Comparison of ENCODE assay signal across 21 cellular contexts in the genomic region with DNA sequence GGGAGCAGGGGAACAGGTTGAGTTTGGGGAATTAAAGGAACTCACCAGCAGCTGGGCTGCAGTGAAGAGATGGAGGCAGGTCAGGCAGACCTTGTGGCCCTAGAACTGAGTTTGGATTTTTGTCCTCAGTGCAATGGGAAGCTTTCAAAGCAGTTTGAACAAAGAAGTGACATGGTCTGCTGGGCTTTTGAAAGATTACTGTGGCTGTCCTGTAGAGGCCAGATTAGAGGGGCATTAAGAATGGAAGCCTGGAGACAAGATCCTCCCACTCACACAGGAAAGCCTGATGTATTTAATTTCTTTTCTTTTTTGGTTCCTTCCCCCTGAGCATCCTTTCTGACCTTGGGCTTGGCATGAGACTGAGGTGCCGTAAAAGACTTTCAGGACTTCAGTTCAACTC.
DNase-seq lines count a peak whose midpoint lies in the region; ATAC-seq and TF ChIP-seq lines count a peak whose summit lies in the region.
"Had no signal": no experiment of that assay in that cellular context is flagged by ENCODE, and none has a peak within 500 bp of the region (broad histone marks: within the 10 kb centered on the region; RNA-seq: fewer than 3 reads in every experiment).

No MANE protein-coding gene starts in this region.

- H3K27me3 ChIP-seq in IMR-90 (ENCODE audit: control insufficient read depth, insufficient read depth, low read length) = 0 out of 2 replicates have a peak, but pooled peaks cover 2% of the 10 kb centered on the region
- no peaks in the 10 kb centered on the region for H3K27me3 ChIP-seq in endodermal cell (ENCODE audit: control insufficient read depth, insufficient read depth, low read length, poor library complexity, severe bottlenecking)
- peaks cover 10% of the 10 kb centered on the region for H3K27me3 ChIP-seq in neural progenitor cell
- H3K27me3 ChIP-seq: BLaER1 treated with 17β-estradiol and CSF1 and Interleukin-3, amounts not matched to agents 10 nM and 100 nM had no signal

- no peak overlapping the region for H3K4me2 ChIP-seq in IMR-90 (ENCODE audit: low read depth, low read length)
- H3K4me2 ChIP-seq in neural progenitor cell = peak overlapping the region; percentile 41
- H3K4me2 ChIP-seq: A549 had no signal

- H2BK120ac ChIP-seq in IMR-90 (ENCODE audit: low read depth, low read length) = no peak overlapping the region

- H4K8ac ChIP-seq in IMR-90 (ENCODE audit: low read depth in 2 of 2, low read length in 2 of 2) = no peak overlapping the region

- no peak for TF ChIP-seq RAD21 in IMR-90 (IDR thresholded peaks at IDR 0.05; ENCODE audit: low read length)

- H3K9me1 ChIP-seq in IMR-90 (ENCODE audit: insufficient read depth, low read length) = no peaks in the 10 kb centered on the region

- dilution Hi-C loops in IMR-90 (cut with HindIII; ENCODE audit: low sequenced_read_pairs, unreplicated experiment) = no loop called here

- no peak overlapping the region for H2BK20ac ChIP-seq in IMR-90 (ENCODE audit: low read depth, low read length)

- H3K27me3 Mint-ChIP-seq in endodermal cell (ENCODE audit: insufficient read depth) = no peaks in the 10 kb centered on the region
- H3K27me3 Mint-ChIP-seq in neural progenitor cell (ENCODE audit: insufficient read depth, low read depth) = peaks cover 9% of the 10 kb centered on the region
- H3K27me3 Mint-ChIP-seq: B cell; CD4-positive, alpha-beta T cell had no signal

- ATAC-seq in IMR-90 (ENCODE audit: low read depth) (no peak), sciatic nerve (peak; percentile 20)
- ATAC-seq: A549; CD8-positive, alpha-beta T cell; GM12878 had no signal

- no peak overlapping the region for H2BK5ac ChIP-seq in IMR-90 (ENCODE audit: low read depth, low read length, poor library complexity, severe bottlenecking)

- H3K4me1 Mint-ChIP-seq in endodermal cell (no peaks in the 10 kb centered on the region), neural progenitor cell (peaks cover 2% of the 10 kb centered on the region)
- H3K4me1 Mint-ChIP-seq: B cell had no signal

- no peak overlapping the region for H3K23ac ChIP-seq in IMR-90 (ENCODE audit: low read depth, low read length)

- H3K4me3 Mint-ChIP-seq in endodermal cell (no peak overlapping the region), neural progenitor cell (no peak overlapping the region)
- H3K4me3 Mint-ChIP-seq: B cell; CD4-positive, alpha-beta T cell; CD8-positive, alpha-beta T cell had no signal

- TF ChIP-seq CTCF in IMR-90 (conservative IDR thresholded peaks at IDR 0.05; ENCODE audit: low read depth, low read length) (no peak), endodermal cell (conservative IDR thresholded peaks at IDR 0.05) (no peak), neural progenitor cell (IDR thresholded peaks at IDR 0.05) (no peak)

- CTCF ChIA-PET in IMR-90 (lab: Yijun Ruan, JAX) = interaction anchor here (1.1 kb wide), 1 partner anchor 95 kb away, joined by 3 read pairs; no protein-coding TSS in a partner anchor

- no peak overlapping the region for H3K14ac ChIP-seq in IMR-90 (replicated peaks; ENCODE audit: low read depth, low read length)

- intact Hi-C loops in IMR-90 (cut with micrococcal nuclease) = no loop called here
- intact Hi-C loops in sciatic nerve (cut with DNase I) = no loop called here

- H4K20me1 ChIP-seq in IMR-90 (ENCODE audit: insufficient read depth, low read length) (no peaks in the 10 kb centered on the region), neural progenitor cell (ENCODE audit: low read depth) (peaks cover 7% of the 10 kb centered on the region)
- H4K20me1 ChIP-seq: BLaER1 treated with 17β-estradiol and CSF1 and Interleukin-3, amounts not matched to agents 10 nM and 100 nM had no signal

- H4K91ac ChIP-seq in IMR-90 (ENCODE audit: insufficient read depth, low read depth, low read length) = no peak overlapping the region

- WGBS in IMR-90 (ENCODE audit: extremely low coverage in 2 of 2, insufficient read length in 1 of 2), 2 experiments = no CpG with 5 or more reads among the region's 1 CpG
- WGBS in endodermal cell (ENCODE audit: insufficient coverage in 1 of 2, insufficient read length in 1 of 2), 2 experiments = 69% methylated on average over 1 of the region's 1 CpG; no CpG with 5 or more reads in 1 of the 2 experiments

- no peak overlapping the region for H3K18ac ChIP-seq in IMR-90 (ENCODE audit: low read depth, low read length)

- no peak for DNase-seq in IMR-90
- DNase-seq in endodermal cell = no peak
- DNase-seq in neural progenitor cell (ENCODE audit: low spot score) = peak; percentile 68
- DNase-seq in sciatic nerve (ENCODE audit: low spot score) = no peak
- DNase-seq in NCI-H187 treated with DMSO at 0.1 percent for 48 hours (lab: John Stamatoyannopoulos, UW) = no peak
- no peak for DNase-seq in DMS79 (lab: John Stamatoyannopoulos, UW)
- DNase-seq in occipital lobe (lab: John Stamatoyannopoulos, UW) = no peak
- DNase-seq: AML-193; Caco-2; Calu3; CD4-positive, alpha-beta T cell; CD8-positive, alpha-beta T cell; DND-41; EL; GDM1 had no signal

- H3K56ac ChIP-seq in IMR-90 (ENCODE audit: extremely low read depth, insufficient read depth, low read length) = no peak overlapping the region

- H3K36me3 Mint-ChIP-seq in endodermal cell (ENCODE audit: low read depth) (no peaks in the 10 kb centered on the region), neural progenitor cell (no peaks in the 10 kb centered on the region)
- H3K36me3 Mint-ChIP-seq: CD8-positive, alpha-beta T cell had no signal

- H2BK15ac ChIP-seq in IMR-90 (ENCODE audit: low read depth, low read length) = no peak overlapping the region

- H2AK9ac ChIP-seq in IMR-90 (replicated peaks; ENCODE audit: low read depth, low read length, poor library complexity) = no peak overlapping the region

- no peak overlapping the region for H3K4me3 ChIP-seq in IMR-90 (ENCODE audit: insufficient read depth, low read depth, low read length)
- H3K4me3 ChIP-seq in endodermal cell (ENCODE audit: low read length) = no peak overlapping the region
- no peak overlapping the region for H3K4me3 ChIP-seq in neural progenitor cell
- H3K4me3 ChIP-seq: A549; BLaER1 treated with 17β-estradiol and CSF1 and Interleukin-3, amounts not matched to agents 10 nM and 100 nM; GM12878 had no signal

- no peak overlapping the region for H2AK5ac ChIP-seq in IMR-90 (ENCODE audit: low read depth, low read length)

- no peaks in the 10 kb centered on the region for H3K36me3 ChIP-seq in IMR-90 (ENCODE audit: control insufficient read depth, insufficient read depth, low read length)
- no peaks in the 10 kb centered on the region for H3K36me3 ChIP-seq in endodermal cell (ENCODE audit: control insufficient read depth, insufficient read depth, low read length)
- H3K36me3 ChIP-seq in neural progenitor cell = no peaks in the 10 kb centered on the region
- H3K36me3 ChIP-seq: BLaER1 treated with 17β-estradiol and CSF1 and Interleukin-3, amounts not matched to agents 10 nM and 100 nM had no signal

- H2AFZ ChIP-seq in IMR-90 (replicated peaks; ENCODE audit: low read length, poor library complexity) (peak overlapping the region; percentile 26), neural progenitor cell (replicated peaks) (no peak overlapping the region)

- no peak overlapping the region for H3K27ac ChIP-seq in IMR-90 (ENCODE audit: insufficient read depth, low read length)
- peak overlapping the region; percentile 21 for H3K27ac ChIP-seq in endodermal cell (ENCODE audit: low read depth, low read length)
- no peak overlapping the region for H3K27ac ChIP-seq in neural progenitor cell
- H3K27ac ChIP-seq: 22Rv1; A549; BLaER1 treated with 17β-estradiol and CSF1 and Interleukin-3, amounts not matched to agents 10 nM and 100 nM; C4-2B had no signal

- no peaks in the 10 kb centered on the region for H3K79me2 ChIP-seq in neural progenitor cell (ENCODE audit: low read depth)

- H3K4me1 ChIP-seq in IMR-90 (ENCODE audit: control insufficient read depth, insufficient read depth, low read length) (peaks cover 5% of the 10 kb centered on the region; the same call in 1 of the 2 replicates), endodermal cell (ENCODE audit: control insufficient read depth, insufficient read depth, low read length) (no peaks in the 10 kb centered on the region), neural progenitor cell (peaks cover 28% of the 10 kb centered on the region)
- H3K4me1 ChIP-seq: A549, Caco-2 had no signal

- H3K9me3 ChIP-seq in IMR-90 (ENCODE audit: control insufficient read depth, insufficient read depth, low read length) = no peaks in the 10 kb centered on the region
- no peaks in the 10 kb centered on the region for H3K9me3 ChIP-seq in endodermal cell (ENCODE audit: control insufficient read depth, low read length)
- H3K9me3 ChIP-seq in neural progenitor cell (ENCODE audit: low read depth) = no peaks in the 10 kb centered on the region
- H3K9me3 ChIP-seq: A549; BLaER1 treated with 17β-estradiol and CSF1 and Interleukin-3, amounts not matched to agents 10 nM and 100 nM; Caco-2 had no signal

- H3K9me3 Mint-ChIP-seq in endodermal cell = no peaks in the 10 kb centered on the region
- H3K9me3 Mint-ChIP-seq in neural progenitor cell = no peaks in the 10 kb centered on the region
- H3K9me3 Mint-ChIP-seq: CD4-positive, alpha-beta T cell; CD8-positive, alpha-beta T cell had no signal

- no peak overlapping the region for H3K9ac ChIP-seq in IMR-90 (ENCODE audit: low read depth, low read length)
- no peak overlapping the region for H3K9ac ChIP-seq in endodermal cell (ENCODE audit: extremely low read depth, low read length, poor library complexity, severe bottlenecking)
- H3K9ac ChIP-seq in neural progenitor cell = no peak overlapping the region
- H3K9ac ChIP-seq: BLaER1 treated with 17β-estradiol and CSF1 and Interleukin-3, amounts not matched to agents 10 nM and 100 nM had no signal

- no peak overlapping the region for H4K5ac ChIP-seq in IMR-90 (ENCODE audit: low read depth, low read length)

- no peaks in the 10 kb centered on the region for H3K79me1 ChIP-seq in IMR-90 (ENCODE audit: low read depth in 1 of 2, low read length in 2 of 2)

- POLR2A ChIA-PET in IMR-90 (lab: Charles Lee; ENCODE audit: unreplicated experiment) = no interaction called here

- H3K27ac Mint-ChIP-seq in endodermal cell = no peak overlapping the region
- no peak overlapping the region for H3K27ac Mint-ChIP-seq in neural progenitor cell
- H3K27ac Mint-ChIP-seq: B cell; CD4-positive, alpha-beta T cell; CD8-positive, alpha-beta T cell had no signal

- no peaks in the 10 kb centered on the region for H3F3A ChIP-seq in neural progenitor cell (ENCODE audit: low read depth)

- H3K4ac ChIP-seq in IMR-90 (ENCODE audit: low read depth, low read length) = no peak overlapping the region

- TF ChIP-seq POLR2A in IMR-90 (IDR thresholded peaks at IDR 0.05; ENCODE audit: low read depth, low read length) = no peak

- no TSS peak for BruUV-seq in IMR-90 (replicated peaks; lab: Mats Ljungman, UMichigan)

- in situ Hi-C loops in IMR-90 (cut with MboI; ENCODE audit: low sequenced_read_pairs) = no loop called here

TF ChIP-seq in IMR-90, 13 proteins besides CTCF, POLR2A, EP300 and RAD21:
- no peak for TF ChIP-seq MXI1 (IDR thresholded peaks at IDR 0.05; ENCODE audit: borderline replicate concordance, low read depth, low read length)
- TF ChIP-seq BHLHE40 (IDR thresholded peaks at IDR 0.05; ENCODE audit: low read depth, low read length) = no peak
- TF ChIP-seq MAFK (IDR thresholded peaks at IDR 0.05; ENCODE audit: low read depth, low read length) = no peak
- no peak for TF ChIP-seq FOS (IDR thresholded peaks at IDR 0.05; ENCODE audit: low read depth, low read length)
- no peak for TF ChIP-seq CEBPB (IDR thresholded peaks at IDR 0.05; ENCODE audit: low read depth, low read length)
